25 cellular contexts compared by ENCODE assay signal in genomic region chr9:93475108-93475507, GRCh38.
"Had no signal": no experiment of that assay in that cellular context is flagged by ENCODE, and none has a peak within 500 bp of the region (broad histone marks: within the 10 kb centered on the region; RNA-seq: fewer than 3 reads in every experiment).

No MANE protein-coding gene starts in this region.

- H3K4me3 Mint-ChIP-seq: brain; central memory CD8-positive, alpha-beta T cell; T-cell had no signal

- H3K27me3 Mint-ChIP-seq: brain; central memory CD8-positive, alpha-beta T cell; T-cell had no signal

- FAIRE-seq: astrocyte, K562, TTC549 had no signal

- DNase-seq: activated CD4-positive, CD25-positive, alpha-beta regulatory T cell; activated effector memory CD4-positive, alpha-beta T cell treated with Interleukin-2 at 50 U/mL for 16 hours; activated naive CD4-positive, alpha-beta T cell; amygdala; Karpas-422; MM.1S; NCI-H1105; NCI-H1436; NCI-H1694 treated with DMSO at 0.1 percent for 48 hours; NCI-H2029 treated with DMSO at 0.1 percent for 48 hours; NCI-H510A treated with DMSO at 0.1 percent for 48 hours; NCI-H69; NK-92 treated with Interleukin-12 subunit alpha and Interleukin-12 subunit beta, amount 100 ng/mL, for 24 hours; OCI-M1; RPMI8226; T-cell; T-helper 2 cell; T1000 had no signal

- H3K9me3 Mint-ChIP-seq: brain; central memory CD8-positive, alpha-beta T cell; T-cell had no signal

- H3K27ac Mint-ChIP-seq: T-cell had no signal

- ATAC-seq: K562, Panc1, Right ventricle myocardium inferior, T-cell had no signal
